Comparison of ENCODE assay signal across 1 cellular context in the genomic region with DNA sequence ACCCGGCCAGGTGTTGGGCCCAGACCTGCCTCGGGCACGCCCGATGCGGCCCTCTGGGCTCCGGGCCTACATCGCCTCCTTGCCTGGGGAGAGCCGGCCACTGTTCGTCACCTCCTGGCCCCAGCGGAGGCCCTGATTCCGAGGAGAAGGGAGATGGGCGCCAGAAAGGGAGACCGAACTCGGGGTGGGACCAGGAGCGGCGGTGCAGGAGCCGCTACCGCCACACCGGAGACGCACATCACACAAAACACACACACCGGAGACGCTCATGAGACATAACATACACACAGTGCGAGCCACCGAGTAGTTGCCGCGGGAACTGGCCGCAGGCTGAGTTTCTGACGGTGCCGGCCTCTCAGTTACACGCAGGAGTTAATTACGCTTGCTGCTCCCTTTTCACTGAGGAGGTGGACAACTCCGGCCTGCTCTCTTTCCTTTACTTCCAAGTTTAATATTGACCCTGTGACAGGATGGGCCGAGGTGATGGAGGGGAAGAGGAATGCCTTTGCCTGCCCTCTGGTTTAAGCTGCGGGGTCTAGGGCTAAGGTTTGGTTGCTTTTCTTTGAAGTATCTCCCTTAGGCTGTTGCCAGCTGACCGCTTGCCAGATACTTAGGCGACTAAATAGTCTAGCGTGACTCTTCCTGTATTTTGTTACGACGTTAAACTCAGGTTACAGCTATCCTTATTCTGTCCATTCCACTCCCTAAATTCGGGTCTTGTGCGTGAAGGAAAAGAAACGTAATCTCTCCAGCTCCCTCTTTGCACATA.
TF ChIP-seq lines count a peak whose summit lies in the region.

No MANE protein-coding gene starts in this region.

TF ChIP-seq in HCT116, 20 proteins besides CTCF, POLR2A, EP300 and RAD21 (continued from another document):
- TF ChIP-seq REST (IDR thresholded peaks at IDR 0.05; ENCODE audit: low read depth) (no peak), EZH2 (IDR thresholded peaks at IDR 0.05) (no peak), TCF7L2 (IDR thresholded peaks at IDR 0.05; ENCODE audit: borderline replicate concordance, extremely low read depth, insufficient read depth, insufficient read length) (peak; percentile 18), EGR1 (IDR thresholded peaks at IDR 0.05; ENCODE audit: low read depth) (no peak)
